ENCODE assay signal across 8 cellular contexts in the genomic region with DNA sequence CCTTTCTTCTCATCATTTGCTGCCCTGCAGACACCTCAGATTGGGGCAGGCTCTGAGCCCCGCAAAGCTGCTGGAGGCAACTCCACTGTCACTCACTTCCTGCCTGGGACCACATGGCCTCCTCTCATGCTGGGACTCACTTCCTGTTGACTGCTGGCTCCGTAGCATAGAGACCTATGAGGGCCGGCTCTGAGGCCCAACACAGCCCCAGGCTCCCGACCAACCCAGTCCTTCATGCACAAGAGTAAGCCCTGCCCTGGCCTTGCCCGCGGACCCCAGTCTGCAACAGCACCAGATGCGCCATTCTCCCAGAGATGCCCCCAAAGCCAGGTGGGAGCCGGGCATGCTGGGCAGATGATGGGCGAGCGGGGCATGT. TPM values are rescaled to one million over a fixed set of nuclear protein-coding genes. Genes with fewer than 3 reads are reported as not detected.
A peak's percentile ranks its signal among the peaks of the same experiment; 100 is the strongest.
DNase-seq lines count a peak whose midpoint lies in the region; ATAC-seq and TF ChIP-seq lines count a peak whose summit lies in the region.

No MANE protein-coding gene starts in this region.

- H3K27ac ChIP-seq in CD8-positive, alpha-beta T cell (ENCODE audit: low read depth, low read length): peak overlapping the region; percentile 72
- no peak overlapping the region for H3K27ac ChIP-seq in MM.1S (ENCODE audit: low read length)

- POLR2A ChIA-PET in CD8-positive, alpha-beta T cell (lab: Charles Lee): interaction anchor here (0.8 to 4.0 kb wide), 15 partner anchors 9 to 76 kb away, joined by 3 to 47 read pairs (median 5); no protein-coding TSS in a partner anchor

- no peak for TF ChIP-seq CTCF in CD8-positive, alpha-beta T cell (IDR thresholded peaks at IDR 0.05)
- no peak for TF ChIP-seq CTCF in osteocyte (IDR thresholded peaks at IDR 0.05)
- no peak for TF ChIP-seq CTCF in MM.1S (IDR thresholded peaks at IDR 0.05; ENCODE audit: low read length)

- no peaks in the 10 kb centered on the region for H3K9me3 Mint-ChIP-seq in CD8-positive, alpha-beta T cell
- H3K9me3 Mint-ChIP-seq in activated naive CD8-positive, alpha-beta T cell (ENCODE audit: low read depth): no peaks in the 10 kb centered on the region
- H3K9me3 Mint-ChIP-seq in osteocyte (ENCODE audit: unreplicated experiment): no peaks in the 10 kb centered on the region

- peak overlapping the region; percentile 25 for H3K4me3 ChIP-seq in CD8-positive, alpha-beta T cell (ENCODE audit: low read depth, low read length)
- no peak overlapping the region for H3K4me3 ChIP-seq in MM.1S (ENCODE audit: low read length)

- CTCF ChIA-PET in CD8-positive, alpha-beta T cell (lab: Charles Lee): interaction anchor here (0.9 to 3.2 kb wide), 7 partner anchors 8 to 90 kb away, joined by 3 to 26 read pairs (median 10); no protein-coding TSS in a partner anchor

- peaks cover 14% of the 10 kb centered on the region for H3K36me3 ChIP-seq in CD8-positive, alpha-beta T cell (ENCODE audit: insufficient read depth, low read length)
- no peaks in the 10 kb centered on the region for H3K36me3 ChIP-seq in MM.1S (replicated peaks; ENCODE audit: insufficient read depth, low read length)

- peak overlapping the region; percentile 60 for H3K4me3 Mint-ChIP-seq in CD8-positive, alpha-beta T cell
- H3K4me3 Mint-ChIP-seq in activated naive CD8-positive, alpha-beta T cell: peak overlapping the region; percentile 68
- no peak overlapping the region for H3K4me3 Mint-ChIP-seq in osteocyte (ENCODE audit: unreplicated experiment)

- H3K4me2 ChIP-seq in MM.1S (ENCODE audit: low read depth, low read length): no peak overlapping the region

- peak; percentile 45 to 88 (median 72) for DNase-seq in CD8-positive, alpha-beta T cell
- peak; percentile 16 for DNase-seq in RKO (ENCODE audit: low spot score)
- DNase-seq in osteocyte (ENCODE audit: extremely low spot score, unreplicated experiment): no peak
- DNase-seq in cerebellar cortex (ENCODE audit: low spot score): no peak
- no peak for DNase-seq in NCI-H1417 treated with DMSO at 0.1 percent for 48 hours (lab: John Stamatoyannopoulos, UW)
- DNase-seq in MM.1S: no peak

- peaks cover 66% of the 10 kb centered on the region for H3K4me1 Mint-ChIP-seq in CD8-positive, alpha-beta T cell (ENCODE audit: low read depth)
- H3K4me1 Mint-ChIP-seq in activated naive CD8-positive, alpha-beta T cell (ENCODE audit: low read depth): peaks cover 61% of the 10 kb centered on the region
- peaks cover 11% of the 10 kb centered on the region for H3K4me1 Mint-ChIP-seq in osteocyte (ENCODE audit: unreplicated experiment)

- H3K79me2 ChIP-seq in MM.1S (ENCODE audit: low read length): no peaks in the 10 kb centered on the region

- H3K9me2 ChIP-seq in MM.1S (replicated peaks; ENCODE audit: insufficient read depth, low read length): no peaks in the 10 kb centered on the region

- H3K9ac ChIP-seq in MM.1S (ENCODE audit: low read length): no peak overlapping the region

- intact Hi-C loops in CD8-positive, alpha-beta T cell (cut with DNase I, micrococcal nuclease): loop anchor here in 1 of 2 experiments (1.0 to 2.0 kb wide), 3 partner anchors 9 to 13 kb away; no protein-coding TSS in a partner anchor

- no peaks in the 10 kb centered on the region for H3F3A ChIP-seq in MM.1S (ENCODE audit: insufficient read depth, low read length)

- no peaks in the 10 kb centered on the region for H4K20me1 ChIP-seq in MM.1S (ENCODE audit: insufficient read depth, low read length)

- no peaks in the 10 kb centered on the region for H3K9me3 ChIP-seq in CD8-positive, alpha-beta T cell (ENCODE audit: low read length)
- H3K9me3 ChIP-seq in MM.1S (replicated peaks; ENCODE audit: insufficient read depth, low read length): no peaks in the 10 kb centered on the region

- H3K36me3 Mint-ChIP-seq in CD8-positive, alpha-beta T cell: peaks cover 25% of the 10 kb centered on the region
- peaks cover 6% of the 10 kb centered on the region for H3K36me3 Mint-ChIP-seq in activated naive CD8-positive, alpha-beta T cell
- peaks cover 15% of the 10 kb centered on the region for H3K36me3 Mint-ChIP-seq in osteocyte (ENCODE audit: unreplicated experiment)

- peaks cover 70% of the 10 kb centered on the region for H3K4me1 ChIP-seq in CD8-positive, alpha-beta T cell (ENCODE audit: insufficient read depth, low read length)
- no peaks in the 10 kb centered on the region for H3K4me1 ChIP-seq in MM.1S (ENCODE audit: low read length)

- peak overlapping the region; percentile 98 for H3K27ac Mint-ChIP-seq in CD8-positive, alpha-beta T cell
- H3K27ac Mint-ChIP-seq in activated naive CD8-positive, alpha-beta T cell: peak overlapping the region; percentile 99
- H3K27ac Mint-ChIP-seq in osteocyte (ENCODE audit: unreplicated experiment): peak overlapping the region; percentile 14

- H3K27me3 Mint-ChIP-seq in CD8-positive, alpha-beta T cell (ENCODE audit: low read depth): no peaks in the 10 kb centered on the region
- H3K27me3 Mint-ChIP-seq in activated naive CD8-positive, alpha-beta T cell: no peaks in the 10 kb centered on the region
- no peaks in the 10 kb centered on the region for H3K27me3 Mint-ChIP-seq in osteocyte (ENCODE audit: unreplicated experiment)

- H3K27me3 ChIP-seq in CD8-positive, alpha-beta T cell (ENCODE audit: insufficient read depth, low read length): no peaks in the 10 kb centered on the region
- H3K27me3 ChIP-seq in MM.1S (replicated peaks; ENCODE audit: insufficient read depth, low read length): no peaks in the 10 kb centered on the region

- ATAC-seq in CD8-positive, alpha-beta T cell: peak; percentile 99
- peak; percentile 68 for ATAC-seq in GM21619 (IDR thresholded peaks at IDR 0.05; ENCODE audit: unreplicated experiment)

- no peak overlapping the region for H2AFZ ChIP-seq in MM.1S (ENCODE audit: low read length)

RNA-seq across cellular contexts. Expression of a gene that starts 55.7 kb away (rescaled TPM):
- total RNA-seq in CD8-positive, alpha-beta T cell: 10 to 100 TPM; 66.6 to 67.9 TPM
- 80.2 and 85.2 TPM in 2 replicates for total RNA-seq in osteocyte

Comparison
In these comparisons a context has a peak if more than half of its experiments do, and no peak if none do; other contexts are left out.
1. DNase-seq: peak in CD8-positive, alpha-beta T cell (7 of 7) and RKO (single experiment); none in osteocyte (single experiment), cerebellar cortex (single experiment), NCI-H1417 treated with DMSO at 0.1 percent for 48 hours (single experiment) and MM.1S (single experiment).
2. H3K27ac Mint-ChIP-seq: peak in every context shown above with its lines; median percentile 99 in activated naive CD8-positive, alpha-beta T cell; 98 in CD8-positive, alpha-beta T cell; 14 in osteocyte.